In genomic region chr15:23897091-23897490, GRCh38 we compare ENCODE assay signal across 17 cellular contexts.
"Had no signal": no experiment of that assay in that cellular context is flagged by ENCODE, and none has a peak within 500 bp of the region (broad histone marks: within the 10 kb centered on the region; RNA-seq: fewer than 3 reads in every experiment).

No MANE protein-coding gene starts in this region.

- H3K36me3 ChIP-seq: neural progenitor cell, prostate gland, upper lobe of left lung had no signal

- DNase-seq: activated CD4-positive, alpha-beta T cell treated with anti-CD3 and anti-CD28 coated beads for 48 hours; activated CD4-positive, CD25-positive, alpha-beta regulatory T cell; activated CD8-positive, alpha-beta T cell treated with anti-CD3 and anti-CD28 coated beads for 36 hours; activated naive CD4-positive, alpha-beta T cell treated with Interleukin-2 at 50 U/mL for 16 hours; activated T-cell treated with anti-CD3 and anti-CD28 coated beads, Interleukin-2, amount 50 U/mL, for 1 hour; anterior cingulate cortex; effector CD8-positive, alpha-beta T cell; foreskin fibroblast; mesendoderm; naive thymus-derived CD4-positive, alpha-beta T cell had no signal

- H3K36me3 Mint-ChIP-seq: neural progenitor cell had no signal

- H3K27me3 Mint-ChIP-seq: activated CD8-positive, alpha-beta T cell treated with anti-CD3 and anti-CD28 coated beads for 36 hours; central memory CD8-positive, alpha-beta T cell; stimulated activated naive CD8-positive, alpha-beta T cell treated with anti-CD3 and anti-CD28 coated beads, Interleukin-15, Interleukin-2, amounts not matched to agents 100 ng/mL and 50 ng/mL, for 24 hours had no signal

- H3K27ac ChIP-seq: neural progenitor cell, prostate gland, skin epidermis, upper lobe of left lung had no signal

- H3K27me3 ChIP-seq: neural progenitor cell, upper lobe of left lung had no signal

- H3K4me1 ChIP-seq: neural progenitor cell, prostate gland had no signal

- H3K4me3 ChIP-seq: neural progenitor cell, prostate gland, skin epidermis had no signal

- H3K9me3 ChIP-seq: prostate gland, upper lobe of left lung had no signal

- H3K9ac ChIP-seq: neural progenitor cell had no signal

- H3K4me3 Mint-ChIP-seq: activated CD8-positive, alpha-beta T cell treated with anti-CD3 and anti-CD28 coated beads for 36 hours; central memory CD8-positive, alpha-beta T cell; neural progenitor cell; stimulated activated naive CD8-positive, alpha-beta T cell treated with anti-CD3 and anti-CD28 coated beads, Interleukin-15, Interleukin-2, amounts not matched to agents 100 ng/mL and 50 ng/mL, for 24 hours had no signal

- H3K27ac Mint-ChIP-seq: activated CD8-positive, alpha-beta T cell treated with anti-CD3 and anti-CD28 coated beads for 36 hours; activated T-helper 2 cell treated with anti-CD3 and anti-CD28 coated beads, Interferon-gamma antibody, Interleukin-2, Interleukin-4, amounts not matched to agents 10 μg/mL and 5 μg/mL and 100 μg/mL, durations not matched to agents 14 hours and 24 hours and 36 hours; naive thymus-derived CD4-positive, alpha-beta T cell; neural progenitor cell; stimulated activated naive CD8-positive, alpha-beta T cell treated with anti-CD3 and anti-CD28 coated beads, Interleukin-15, Interleukin-2, amounts not matched to agents 100 ng/mL and 50 ng/mL, for 24 hours had no signal

- H3K4me1 Mint-ChIP-seq: central memory CD8-positive, alpha-beta T cell; neural progenitor cell had no signal
